ENCODE assay signal across 10 cellular contexts in genomic region chr5:28014779-28015178, GRCh38.
DNase-seq lines count a peak whose midpoint lies in the region; ATAC-seq, FAIRE-seq and TF ChIP-seq lines count a peak whose summit lies in the region.
"Had no signal": no experiment of that assay in that cellular context is flagged by ENCODE, and none has a peak within 500 bp of the region (broad histone marks: within the 10 kb centered on the region; RNA-seq: fewer than 3 reads in every experiment).

No MANE protein-coding gene starts in this region.

- no peak overlapping the region for H3K4me3 Mint-ChIP-seq in natural killer cell

- no peaks in the 10 kb centered on the region for H3K27me3 Mint-ChIP-seq in natural killer cell (ENCODE audit: low read depth in 2 of 2)

- no peak overlapping the region for H3K4me2 ChIP-seq in Loucy (ENCODE audit: low read depth, low read length, poor library complexity, severe bottlenecking)

- no peak overlapping the region for H3K4me3 ChIP-seq in left ventricle myocardium inferior
- no peak overlapping the region for H3K4me3 ChIP-seq in Loucy (ENCODE audit: low read length, poor library complexity, severe bottlenecking)
- H3K4me3 ChIP-seq in astrocyte of the spinal cord (ENCODE audit: low read depth, low read length): no peak overlapping the region
- H3K4me3 ChIP-seq in testis: no peak overlapping the region
- H3K4me3 ChIP-seq in gastroesophageal sphincter: no peak overlapping the region
- H3K4me3 ChIP-seq in pancreas: no peak overlapping the region

- no peaks in the 10 kb centered on the region for H3K27me3 ChIP-seq in left ventricle myocardium inferior (ENCODE audit: low read depth)
- no peaks in the 10 kb centered on the region for H3K27me3 ChIP-seq in Loucy (ENCODE audit: insufficient read depth, low read length, poor library complexity, severe bottlenecking)
- H3K27me3 ChIP-seq in testis: no peaks in the 10 kb centered on the region
- no peaks in the 10 kb centered on the region for H3K27me3 ChIP-seq in gastroesophageal sphincter
- H3K27me3 ChIP-seq in pancreas: no peaks in the 10 kb centered on the region

- 45 to 60% methylated on average over 3 of the region's 3 CpGs for WGBS in testis, 2 donors
- 50 to 57% methylated on average over 3 of the region's 3 CpGs for WGBS in gastroesophageal sphincter (ENCODE audit: low coverage in 1 of 2), 2 donors
- 56 to 61% methylated on average over 3 of the region's 3 CpGs for WGBS in pancreas, 2 donors

- H3K9ac ChIP-seq in Loucy (ENCODE audit: low read depth, low read length, poor library complexity, severe bottlenecking): no peak overlapping the region

- ATAC-seq in Right ventricle myocardium inferior (no peak), gastroesophageal sphincter (no peak), natural killer cell (no peak), pancreas (no peak)

- intact Hi-C loops in left ventricle myocardium inferior (cut with micrococcal nuclease): no loop called here
- intact Hi-C loops in Right ventricle myocardium inferior (cut with DNase I): no loop called here
- intact Hi-C loops in testis (cut with DNase I; ENCODE audit: low total_unique reads): no loop called here
- intact Hi-C loops in natural killer cell (cut with micrococcal nuclease): no loop called here
- intact Hi-C loops in pancreas (cut with DNase I): no loop called here

- TF ChIP-seq EP300 in gastroesophageal sphincter (IDR thresholded peaks at IDR 0.05): no peak

- DNase-seq in left ventricle myocardium inferior: no peak
- DNase-seq in Right ventricle myocardium inferior (ENCODE audit: missing footprints): no peak
- no peak for DNase-seq in astrocyte of the spinal cord (ENCODE audit: low read depth, low spot score)
- DNase-seq in testis: peak; percentile 57
- DNase-seq in natural killer cell: no peak
- DNase-seq in pancreas: no peak
- DNase-seq: NCI-H1930 had no signal

- no peaks in the 10 kb centered on the region for H3K79me2 ChIP-seq in Loucy (ENCODE audit: insufficient read depth, low read length)

- peaks cover 15 to 37% of the 10 kb centered on the region in 2 donors for H3K9me3 Mint-ChIP-seq in natural killer cell

- FAIRE-seq in pancreas (lab: Jason Lieb, UNC): no peak
- FAIRE-seq: endothelial cell of umbilical vein had no signal

- in situ Hi-C loops in astrocyte of the spinal cord (cut with HindIII; ENCODE audit: low sequenced_read_pairs): no loop called here

- H3K27ac ChIP-seq in left ventricle myocardium inferior (replicated peaks) (no peak overlapping the region), testis (no peak overlapping the region), gastroesophageal sphincter (no peak overlapping the region), pancreas (no peak overlapping the region)

- TF ChIP-seq POLR2A in testis (IDR thresholded peaks at IDR 0.05) (no peak), gastroesophageal sphincter (IDR thresholded peaks at IDR 0.05) (no peak)

- H4K20me1 ChIP-seq in Loucy (ENCODE audit: insufficient read depth, low read length, poor library complexity, severe bottlenecking): no peaks in the 10 kb centered on the region

- no peaks in the 10 kb centered on the region for H3K4me1 ChIP-seq in left ventricle myocardium inferior
- no peaks in the 10 kb centered on the region for H3K4me1 ChIP-seq in Loucy (ENCODE audit: insufficient read depth, low read length, poor library complexity, severe bottlenecking)
- no peaks in the 10 kb centered on the region for H3K4me1 ChIP-seq in testis
- H3K4me1 ChIP-seq in gastroesophageal sphincter: no peaks in the 10 kb centered on the region
- H3K4me1 ChIP-seq in pancreas: no peaks in the 10 kb centered on the region

- H3K36me3 Mint-ChIP-seq in natural killer cell: peaks cover 28% of the 10 kb centered on the region

- TF ChIP-seq CTCF in left ventricle myocardium inferior (IDR thresholded peaks at IDR 0.05; ENCODE audit: borderline replicate concordance) (peak; percentile 37), Loucy (conservative IDR thresholded peaks at IDR 0.05; ENCODE audit: low read length) (peak; percentile 82), astrocyte of the spinal cord (IDR thresholded peaks at IDR 0.05; ENCODE audit: low read depth, low read length) (peak; percentile 47), testis (IDR thresholded peaks at IDR 0.05) (peak in 2 of 3 experiments; percentile 37 to 53), gastroesophageal sphincter (IDR thresholded peaks at IDR 0.05) (peak in 2 of 4 experiments; percentile 13 to 26), natural killer cell (IDR thresholded peaks at IDR 0.05) (no peak), pancreas (IDR thresholded peaks at IDR 0.05) (no peak)

- no peaks in the 10 kb centered on the region for H3F3A ChIP-seq in Loucy (ENCODE audit: low read depth)

- no peaks in the 10 kb centered on the region for H3K4me1 Mint-ChIP-seq in natural killer cell

- H3K9me3 ChIP-seq in left ventricle myocardium inferior (replicated peaks): peaks cover 57% of the 10 kb centered on the region
- 0 out of 2 replicates have a peak, but pooled peaks cover 3% of the 10 kb centered on the region for H3K9me3 ChIP-seq in Loucy (ENCODE audit: insufficient read depth, low read depth, low read length)
- H3K9me3 ChIP-seq in testis: no peaks in the 10 kb centered on the region
- H3K9me3 ChIP-seq in gastroesophageal sphincter: peaks cover 0 to 44% (median 0%) of the 10 kb centered on the region in 3 donors
- H3K9me3 ChIP-seq in pancreas: no peaks in the 10 kb centered on the region

- H3K27ac Mint-ChIP-seq in natural killer cell: no peak overlapping the region

- H2AFZ ChIP-seq in Loucy (ENCODE audit: low read length): no peak overlapping the region

- H3K9me2 ChIP-seq in Loucy (replicated peaks; ENCODE audit: low read depth, low read length): no peaks in the 10 kb centered on the region

- H3K36me3 ChIP-seq in left ventricle myocardium inferior: no peaks in the 10 kb centered on the region
- H3K36me3 ChIP-seq in Loucy (ENCODE audit: insufficient read depth, low read length): no peaks in the 10 kb centered on the region
- H3K36me3 ChIP-seq in testis (ENCODE audit: low read depth, missing control alignments): no peaks in the 10 kb centered on the region
- H3K36me3 ChIP-seq in gastroesophageal sphincter: no peaks in the 10 kb centered on the region
- no peaks in the 10 kb centered on the region for H3K36me3 ChIP-seq in pancreas

Comparison
In these comparisons a context has a peak if more than half of its experiments do, and no peak if none do; other contexts are left out.
1. CTCF ChIP-seq: peak in left ventricle myocardium inferior (single experiment), Loucy (single experiment), astrocyte of the spinal cord (single experiment) and testis (2 of 3); none in natural killer cell (single experiment) and pancreas (0 of 4).